Comparison of ENCODE assay signal across 1 cellular context in genomic region chr9:110768887-110769286, GRCh38.
TF ChIP-seq lines count a peak whose summit lies in the region.

No MANE protein-coding gene starts in this region.

TF ChIP-seq in IMR-90, 13 proteins besides CTCF, POLR2A, EP300 and RAD21 (continued from another document):
- TF ChIP-seq MXI1 (IDR thresholded peaks at IDR 0.05; ENCODE audit: borderline replicate concordance, low read depth, low read length) (no peak), ELK1 (IDR thresholded peaks at IDR 0.05; ENCODE audit: borderline replicate concordance, low read depth, low read length) (no peak), CHD1 (IDR thresholded peaks at IDR 0.05; ENCODE audit: low read depth, low read length) (no peak)
